17 cellular contexts compared by ENCODE assay signal in genomic region chr11:126153006-126153405, GRCh38. TPM values are rescaled to one million over a fixed set of nuclear protein-coding genes. Genes with fewer than 3 reads are reported as not detected.
DNase-seq lines count a peak whose midpoint lies in the region; ATAC-seq, FAIRE-seq and TF ChIP-seq lines count a peak whose summit lies in the region.
"Had no signal": no experiment of that assay in that cellular context is flagged by ENCODE, and none has a peak within 500 bp of the region (broad histone marks: within the 10 kb centered on the region; RNA-seq: fewer than 3 reads in every experiment).

No MANE protein-coding gene starts in this region.

- H2BK12ac ChIP-seq in H9 (ENCODE audit: insufficient read length, low read depth, low read length) (no peak overlapping the region), H1 (ENCODE audit: low read depth, low read length) (no peak overlapping the region)

- no peak for TF ChIP-seq EP300 in H1 (IDR thresholded peaks at IDR 0.05; ENCODE audit: borderline replicate concordance in 1 of 2, low read depth in 2 of 2, low read length in 2 of 2)
- TF ChIP-seq EP300 in suprapubic skin (IDR thresholded peaks at IDR 0.05), result no peak

- H3K9me3 Mint-ChIP-seq in H9, result peaks cover 9 to 14% of the 10 kb centered on the region in 2 experiments
- peaks cover 32% of the 10 kb centered on the region for H3K9me3 Mint-ChIP-seq in neural progenitor cell

- H2BK5ac ChIP-seq in H9 (ENCODE audit: insufficient read length, low read length) (no peak overlapping the region), H1 (ENCODE audit: low read depth, low read length) (no peak overlapping the region)

- H3T11ph ChIP-seq in H9 (ENCODE audit: low read length), result no peak overlapping the region

- TF ChIP-seq RAD21 in H1 (IDR thresholded peaks at IDR 0.05 in 1 of 2, conservative IDR thresholded peaks at IDR 0.05 in 1 of 2; ENCODE audit: low read depth in 2 of 2, low read length in 2 of 2), result no peak

- no peak overlapping the region for H4K91ac ChIP-seq in H9 (ENCODE audit: insufficient read length, low read depth, low read length)
- no peak overlapping the region for H4K91ac ChIP-seq in H1 (replicated peaks; ENCODE audit: insufficient read length, low read length)

- H3K36me3 ChIP-seq in H1 (ENCODE audit: control insufficient read depth in 2 of 4, insufficient read depth in 4 of 4, low read length in 3 of 4), result no peaks in the 10 kb centered on the region
- H3K36me3 ChIP-seq in neural progenitor cell, result no peaks in the 10 kb centered on the region
- no peaks in the 10 kb centered on the region for H3K36me3 ChIP-seq in suprapubic skin

- H3K27me3 ChIP-seq in H9 (ENCODE audit: insufficient read depth, low read length) (no peaks in the 10 kb centered on the region), H1 (replicated peaks in 1 of 4; ENCODE audit: control insufficient read depth in 3 of 4, extremely low read depth in 1 of 4, insufficient read depth in 3 of 4, low read length in 3 of 4) (no peaks in the 10 kb centered on the region), neural progenitor cell (peaks cover 10% of the 10 kb centered on the region), suprapubic skin (no peaks in the 10 kb centered on the region)
- H3K27me3 ChIP-seq: BLaER1 had no signal

- H3K23ac ChIP-seq in H9 (ENCODE audit: insufficient read length, low read depth, low read length), result no peak overlapping the region
- H3K23ac ChIP-seq in H1 (ENCODE audit: insufficient read length), result no peak overlapping the region

- DNase-seq in H9, result no peak
- no peak for DNase-seq in H1 (ENCODE audit: low read depth in 1 of 2, low spot score in 2 of 2)
- DNase-seq in neural progenitor cell (ENCODE audit: low spot score), result no peak
- no peak for DNase-seq in suprapubic skin (ENCODE audit: low spot score in 2 of 2)
- no peak for DNase-seq in activated T-cell treated with anti-CD3 and anti-CD28 coated beads, Interleukin-2, amount 50 U/mL, for 1 hour
- DNase-seq: 8988T; CD4-positive, alpha-beta memory T cell; DMS153; DMS79 treated with DMSO at 0.1 percent for 48 hours; GF-D8; HFFc6 had no signal

- H3K4ac ChIP-seq in H9 (ENCODE audit: low read depth, low read length) (no peak overlapping the region), H1 (replicated peaks; ENCODE audit: insufficient read length, low read depth, low read length) (no peak overlapping the region)

- H3K4me1 ChIP-seq in H9 (ENCODE audit: insufficient read depth, low read length) (peaks cover 4% of the 10 kb centered on the region; the same call in 1 of the 2 replicates), H1 (replicated peaks in 1 of 4; ENCODE audit: control insufficient read depth in 3 of 4, insufficient read depth in 4 of 4, low read length in 3 of 4) (peaks cover 0 to 3% (median 1%) of the 10 kb centered on the region in 4 experiments; a peak in 4 of 7 replicates), neural progenitor cell (peaks cover 54% of the 10 kb centered on the region), suprapubic skin (no peaks in the 10 kb centered on the region)

- H3K4me3 ChIP-seq in H1 (ENCODE audit: extremely low read depth in 1 of 4, insufficient read depth in 2 of 4, low read depth in 3 of 4, low read length in 4 of 4), result no peak overlapping the region
- H3K4me3 ChIP-seq in neural progenitor cell, result no peak overlapping the region
- H3K4me3 ChIP-seq in suprapubic skin, result no peak overlapping the region
- H3K4me3 ChIP-seq: BLaER1 had no signal

- H3K9me3 ChIP-seq in H9 (ENCODE audit: control insufficient read depth, low read depth, low read length), result no peaks in the 10 kb centered on the region
- no peaks in the 10 kb centered on the region; a peak in 1 of 4 replicates for H3K9me3 ChIP-seq in H1 (ENCODE audit: insufficient read depth in 2 of 2, low read depth in 1 of 2, low read length in 1 of 2)
- H3K9me3 ChIP-seq in neural progenitor cell (ENCODE audit: low read depth), result peaks cover 10% of the 10 kb centered on the region
- no peaks in the 10 kb centered on the region for H3K9me3 ChIP-seq in suprapubic skin

- H3K27me3 Mint-ChIP-seq in H9 (ENCODE audit: low read depth) (peaks cover 6% of the 10 kb centered on the region), neural progenitor cell (ENCODE audit: insufficient read depth, low read depth) (peaks cover 48% of the 10 kb centered on the region)

- no peak overlapping the region for H2BK15ac ChIP-seq in H9 (ENCODE audit: low read depth, low read length)
- peak overlapping the region; percentile 95 for H2BK15ac ChIP-seq in H1 (ENCODE audit: low read length)

- H3K4me2 ChIP-seq in H9 (ENCODE audit: insufficient read depth, insufficient read length, low read length) (no peak overlapping the region), H1 (ENCODE audit: insufficient read depth in 1 of 2, low read depth in 2 of 2, low read length in 2 of 2) (no peak overlapping the region), neural progenitor cell (no peak overlapping the region)
- H3K4me2 ChIP-seq: BLaER1 had no signal

- TF ChIP-seq POLR2A in H1 (IDR thresholded peaks at IDR 0.05; ENCODE audit: control extremely low read depth in 1 of 2, low read depth in 2 of 2, low read length in 2 of 2), result no peak
- TF ChIP-seq POLR2A in suprapubic skin (IDR thresholded peaks at IDR 0.05), result no peak

- H2BK20ac ChIP-seq in H9 (ENCODE audit: low read depth, low read length, poor library complexity, severe bottlenecking) (no peak overlapping the region), H1 (ENCODE audit: low read length) (no peak overlapping the region)

- H3K4me3 Mint-ChIP-seq in H9, result no peak overlapping the region
- H3K4me3 Mint-ChIP-seq in neural progenitor cell, result peak overlapping the region; percentile 15
- H3K4me3 Mint-ChIP-seq: CD14-positive monocyte; CD4-positive, alpha-beta memory T cell; HFFc6 had no signal

- FAIRE-seq in H1 (lab: Jason Lieb, UNC), result no peak
- FAIRE-seq: H54 had no signal

- H2AFZ ChIP-seq in H9 (ENCODE audit: low read length), result no peak overlapping the region
- no peak overlapping the region for H2AFZ ChIP-seq in H1 (ENCODE audit: low read length)
- H2AFZ ChIP-seq in neural progenitor cell (replicated peaks), result no peak overlapping the region

- H3K79me2 ChIP-seq in H9 (ENCODE audit: insufficient read depth, low read length), result no peaks in the 10 kb centered on the region
- no peaks in the 10 kb centered on the region for H3K79me2 ChIP-seq in H1 (ENCODE audit: control insufficient read depth in 1 of 2, insufficient read depth in 2 of 2, low read length in 2 of 2)
- H3K79me2 ChIP-seq in neural progenitor cell (ENCODE audit: low read depth), result no peaks in the 10 kb centered on the region

- H3K18ac ChIP-seq in H9 (ENCODE audit: insufficient read length, low read depth, low read length) (no peak overlapping the region), H1 (ENCODE audit: extremely low read depth, low read length) (no peak overlapping the region)

- peaks cover 25% of the 10 kb centered on the region for H3F3A ChIP-seq in neural progenitor cell (ENCODE audit: low read depth)

- H3K9ac ChIP-seq in H9 (ENCODE audit: extremely low read depth, insufficient read length, low read length) (no peak overlapping the region), H1 (replicated peaks in 1 of 4; ENCODE audit: extremely low read depth in 1 of 4, low read depth in 3 of 4, low read length in 3 of 4) (no peak overlapping the region), neural progenitor cell (no peak overlapping the region)
- H3K9ac ChIP-seq: BLaER1 had no signal

- H4K8ac ChIP-seq in H9 (replicated peaks; ENCODE audit: insufficient read length, low read depth, low read length) (no peak overlapping the region), H1 (ENCODE audit: extremely low read depth, insufficient read depth, low read length) (no peak overlapping the region)

- POLR2A ChIA-PET in H1 (lab: Charles Lee; ENCODE audit: partially characterized antibody), result interaction anchor here (0.5 to 1.2 kb wide), 5 partner anchors 7 to 228 kb away, joined by 3 read pairs; no protein-coding TSS in a partner anchor

- H4K20me1 ChIP-seq in H9 (ENCODE audit: control insufficient read depth, insufficient read depth, insufficient read length), result no peaks in the 10 kb centered on the region
- no peaks in the 10 kb centered on the region for H4K20me1 ChIP-seq in H1 (replicated peaks in 1 of 2; ENCODE audit: control insufficient read depth in 1 of 2, insufficient read depth in 2 of 2, low read length in 2 of 2)
- peaks cover 3% of the 10 kb centered on the region for H4K20me1 ChIP-seq in neural progenitor cell (ENCODE audit: low read depth)
- H4K20me1 ChIP-seq: BLaER1 had no signal

- no peaks in the 10 kb centered on the region for H3K79me1 ChIP-seq in H9 (ENCODE audit: insufficient read depth, low read depth, low read length, poor library complexity, severe bottlenecking)
- no peaks in the 10 kb centered on the region; the same call in 1 of the 2 replicates for H3K79me1 ChIP-seq in H1 (ENCODE audit: low read depth, low read length)

- H2AK5ac ChIP-seq in H9 (ENCODE audit: insufficient read length, low read length) (no peak overlapping the region), H1 (ENCODE audit: low read depth, low read length) (no peak overlapping the region)

- H3K14ac ChIP-seq in H9 (ENCODE audit: insufficient read depth, low read length) (no peak overlapping the region), H1 (ENCODE audit: insufficient read length) (no peak overlapping the region)

- H3K36me3 Mint-ChIP-seq in H9 (ENCODE audit: insufficient read depth in 1 of 3, low read depth in 3 of 3) (peaks cover 4 to 13% (median 5%) of the 10 kb centered on the region in 3 experiments; a peak in 6 of 7 replicates), neural progenitor cell (peaks cover 4% of the 10 kb centered on the region)
- H3K36me3 Mint-ChIP-seq: CD14-positive monocyte had no signal

- no CpG with 5 or more reads among the region's 4 CpGs for WGBS in H9 (ENCODE audit: extremely low coverage, insufficient read length, low lambda C conversion rate)
- WGBS in H1 (ENCODE audit: extremely low coverage in 1 of 2, insufficient coverage in 1 of 2, insufficient read length in 1 of 2, insufficient replicate concordance in 2 of 2, low coverage in 1 of 2, low lambda C conversion rate in 2 of 2, missing lambda C conversion rate in 1 of 2), 2 experiments, result 95% methylated on average over 4 of the region's 4 CpGs; no CpG with 5 or more reads in 1 of the 2 experiments
- WGBS in suprapubic skin, result 85% methylated on average over 4 of the region's 4 CpGs

- H4K5ac ChIP-seq in H9 (ENCODE audit: insufficient read length, low read depth, low read length) (no peak overlapping the region), H1 (ENCODE audit: insufficient read length, low read depth, low read length) (no peak overlapping the region)

- no peak for ATAC-seq in HG02642 (IDR thresholded peaks at IDR 0.05; ENCODE audit: poor library complexity, unreplicated experiment)
- no peak for ATAC-seq in HG03378 (IDR thresholded peaks at IDR 0.05; ENCODE audit: unreplicated experiment)
- ATAC-seq: HCT116 had no signal

- no peak overlapping the region for H3K27ac ChIP-seq in H9 (ENCODE audit: insufficient read length, low read depth, low read length)
- no peak overlapping the region for H3K27ac ChIP-seq in H1 (ENCODE audit: low read depth, low read length)
- H3K27ac ChIP-seq in neural progenitor cell, result no peak overlapping the region
- H3K27ac ChIP-seq in suprapubic skin, result peak overlapping the region; percentile 11
- H3K27ac ChIP-seq: BLaER1 had no signal

- no peak overlapping the region for H2BK120ac ChIP-seq in H9 (ENCODE audit: low read depth, low read length, poor library complexity, severe bottlenecking)
- H2BK120ac ChIP-seq in H1 (replicated peaks; ENCODE audit: low read depth, low read length), result no peak overlapping the region

- H3K23me2 ChIP-seq in H9 (ENCODE audit: insufficient read length, low read depth, low read length, poor library complexity, severe bottlenecking) (no peaks in the 10 kb centered on the region), H1 (ENCODE audit: low read depth, low read length) (no peaks in the 10 kb centered on the region)

- peaks cover 26 to 41% of the 10 kb centered on the region in 2 experiments for H3K4me1 Mint-ChIP-seq in H9
- H3K4me1 Mint-ChIP-seq in neural progenitor cell, result peaks cover 66% of the 10 kb centered on the region
- H3K4me1 Mint-ChIP-seq: CD4-positive, alpha-beta memory T cell had no signal

- no peak overlapping the region for H3K27ac Mint-ChIP-seq in H9
- peak overlapping the region; percentile 24 for H3K27ac Mint-ChIP-seq in neural progenitor cell
- H3K27ac Mint-ChIP-seq: CD14-positive monocyte; CD4-positive, alpha-beta memory T cell; HFFc6 had no signal

- CTCF ChIA-PET in H1 (lab: Charles Lee; ENCODE audit: partially characterized antibody), result interaction anchor here (0.7 to 2.9 kb wide), 8 partner anchors 10 to 96 kb away, joined by 3 to 9 read pairs (median 4); partner anchors contain the start of gene CDON

- H3K56ac ChIP-seq in H9 (ENCODE audit: insufficient read length, low read depth, low read length) (peak overlapping the region; percentile 25), H1 (replicated peaks; ENCODE audit: insufficient read length, low read depth, low read length) (no peak overlapping the region)

- no peak for TF ChIP-seq CTCF in H9 (conservative IDR thresholded peaks at IDR 0.05)
- TF ChIP-seq CTCF in H1 (IDR thresholded peaks at IDR 0.05; ENCODE audit: control extremely low read depth in 1 of 3, insufficient read depth in 1 of 3, low read depth in 1 of 3, low read length in 3 of 3), result no peak
- TF ChIP-seq CTCF in neural progenitor cell (IDR thresholded peaks at IDR 0.05), result no peak
- no peak for TF ChIP-seq CTCF in suprapubic skin (IDR thresholded peaks at IDR 0.05)

RNA-seq across cellular contexts. Expression of gene RPUSD4, which starts 58.4 kb away (rescaled TPM):
- 42.9 and 43.1 TPM in 2 replicates for total RNA-seq in H9 (2021)
- total RNA-seq in H1 (2021; fragmentation: NEBNext Ultra II Directional; extraction: Animal tissue kit (Norgen Biotek cat#: 25700)), result 48.2 and 50.7 TPM in 2 replicates
- 36.1 and 46.7 TPM in 2 replicates for polyA plus RNA-seq in H1 (2011; rRNA removed)
- 55.9 TPM for polyA plus RNA-seq in H1 (2011; cell fraction: cytosol; rRNA removed)
- 81.0 TPM for polyA plus RNA-seq in H1 (2011; cell fraction: nucleus; rRNA removed)
- 46.3 to 52.7 TPM (median 46.7 TPM) in 4 replicates for polyA plus RNA-seq in H1 (2012, experiment 1 of 2)
- 39.5 TPM for polyA plus RNA-seq in H1 (2012, experiment 2 of 2)
- 25.5 TPM for polyA plus RNA-seq in H1 (2013, experiment 1 of 2)
- 24.2 TPM for polyA plus RNA-seq in H1 (2013, experiment 2 of 2)
- polyA minus RNA-seq in H1 (2011; rRNA and poly(A)+ RNA removed), result 165 and 201 TPM in 2 replicates
- 43.7 TPM for polyA minus RNA-seq in H1 (2011; cell fraction: cytosol; rRNA and poly(A)+ RNA removed)
- 64.7 TPM for polyA minus RNA-seq in H1 (2011; cell fraction: nucleus; rRNA and poly(A)+ RNA removed)
- 46.7 and 47.1 TPM in 2 replicates for total RNA-seq in neural progenitor cell (ENCODE audit: low replicate concordance)
- 10 to 100 TPM; 25.1 to 34.9 (median 29.2) TPM for total RNA-seq in suprapubic skin

RNA-seq across cellular contexts. Expression of gene FAM118B, which starts 58.6 kb away (rescaled TPM):
- total RNA-seq in H9 (2021), result 40.0 and 40.4 TPM in 2 replicates
- 47.1 and 48.3 TPM in 2 replicates for total RNA-seq in H1 (2021; fragmentation: NEBNext Ultra II Directional; extraction: Animal tissue kit (Norgen Biotek cat#: 25700))
- polyA plus RNA-seq in H1 (2011; rRNA removed), result 15.5 and 25.3 TPM in 2 replicates
- 33.4 TPM for polyA plus RNA-seq in H1 (2011; cell fraction: cytosol; rRNA removed)
- polyA plus RNA-seq in H1 (2011; cell fraction: nucleus; rRNA removed), result 11.6 TPM
- polyA plus RNA-seq in H1 (2012, experiment 1 of 2), result 36.7 to 42.0 TPM (median 38.1 TPM) in 4 replicates
- polyA plus RNA-seq in H1 (2012, experiment 2 of 2), result 11.5 TPM
- polyA plus RNA-seq in H1 (2013, experiment 1 of 2), result 27.6 TPM
- polyA plus RNA-seq in H1 (2013, experiment 2 of 2), result 26.8 TPM
- polyA minus RNA-seq in H1 (2011; rRNA and poly(A)+ RNA removed), result 23.0 and 33.8 TPM in 2 replicates
- 16.0 TPM for polyA minus RNA-seq in H1 (2011; cell fraction: cytosol; rRNA and poly(A)+ RNA removed)
- 35.9 TPM for polyA minus RNA-seq in H1 (2011; cell fraction: nucleus; rRNA and poly(A)+ RNA removed)
- 42.4 and 43.2 TPM in 2 replicates for total RNA-seq in neural progenitor cell (ENCODE audit: low replicate concordance)
- total RNA-seq in suprapubic skin, result 10 to 100 TPM in 1 of 4 donors, 1 to 10 TPM in 3; 7.6 to 11.1 (median 8.6) TPM
